1 cellular context compared by ENCODE assay signal in the genomic region with DNA sequence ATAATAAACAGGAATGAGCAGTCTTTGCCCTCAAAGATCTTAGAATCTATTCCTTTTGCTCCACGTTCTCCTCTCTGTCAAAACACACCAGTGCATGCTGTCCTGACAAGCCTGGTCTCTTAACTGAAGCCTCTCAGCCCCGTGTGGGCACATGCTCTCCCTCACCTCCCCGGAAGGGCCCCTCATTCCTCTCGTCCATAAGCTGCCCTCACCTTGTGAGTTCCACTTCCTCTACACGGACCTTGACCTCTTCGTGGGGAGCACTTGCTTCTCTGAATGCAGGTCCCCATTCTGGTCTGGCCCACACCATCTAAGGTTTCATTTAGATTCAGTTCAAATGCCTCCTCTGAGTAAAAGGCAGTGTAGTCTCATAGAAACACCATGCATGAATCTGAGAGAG.
TF ChIP-seq lines count a peak whose summit lies in the region.

No MANE protein-coding gene starts in this region.

TF ChIP-seq in GM12878, 131 proteins besides CTCF, POLR2A, EP300 and RAD21 (continued from another document and continues in another):
- TF ChIP-seq, protein P1, sequence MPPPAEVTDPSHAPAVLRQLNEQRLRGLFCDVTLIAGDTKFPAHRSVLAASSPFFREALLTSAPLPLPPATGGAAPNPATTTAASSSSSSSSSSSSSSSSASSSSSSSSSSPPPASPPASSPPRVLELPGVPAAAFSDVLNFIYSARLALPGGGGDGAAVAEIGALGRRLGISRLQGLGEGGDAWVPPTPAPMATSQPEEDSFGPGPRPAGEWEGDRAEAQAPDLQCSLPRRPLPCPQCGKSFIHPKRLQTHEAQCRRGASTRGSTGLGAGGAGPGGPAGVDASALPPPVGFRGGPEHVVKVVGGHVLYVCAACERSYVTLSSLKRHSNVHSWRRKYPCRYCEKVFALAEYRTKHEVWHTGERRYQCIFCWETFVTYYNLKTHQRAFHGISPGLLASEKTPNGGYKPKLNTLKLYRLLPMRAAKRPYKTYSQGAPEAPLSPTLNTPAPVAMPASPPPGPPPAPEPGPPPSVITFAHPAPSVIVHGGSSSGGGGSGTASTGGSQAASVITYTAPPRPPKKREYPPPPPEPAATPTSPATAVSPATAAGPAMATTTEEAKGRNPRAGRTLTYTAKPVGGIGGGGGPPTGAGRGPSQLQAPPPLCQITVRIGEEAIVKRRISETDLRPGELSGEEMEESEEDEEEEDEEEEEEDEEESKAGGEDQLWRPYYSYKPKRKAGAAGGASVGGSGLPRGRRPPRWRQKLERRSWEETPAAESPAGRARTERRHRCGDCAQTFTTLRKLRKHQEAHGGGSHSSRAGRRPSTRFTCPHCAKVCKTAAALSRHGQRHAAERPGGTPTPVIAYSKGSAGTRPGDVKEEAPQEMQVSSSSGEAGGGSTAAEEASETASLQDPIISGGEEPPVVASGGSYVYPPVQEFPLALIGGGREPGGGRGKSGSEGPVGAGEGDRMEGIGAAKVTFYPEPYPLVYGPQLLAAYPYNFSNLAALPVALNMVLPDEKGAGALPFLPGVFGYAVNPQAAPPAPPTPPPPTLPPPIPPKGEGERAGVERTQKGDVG (CRISPR knock-in tag; IDR thresholded peaks at IDR 0.05): no peak
- 0 out of 2 replicates have a peak, but pooled peaks have one; percentile 23 for TF ChIP-seq TARDBP (IDR thresholded peaks at IDR 0.05; ENCODE audit: borderline replicate concordance)
- TF ChIP-seq, protein P2, sequence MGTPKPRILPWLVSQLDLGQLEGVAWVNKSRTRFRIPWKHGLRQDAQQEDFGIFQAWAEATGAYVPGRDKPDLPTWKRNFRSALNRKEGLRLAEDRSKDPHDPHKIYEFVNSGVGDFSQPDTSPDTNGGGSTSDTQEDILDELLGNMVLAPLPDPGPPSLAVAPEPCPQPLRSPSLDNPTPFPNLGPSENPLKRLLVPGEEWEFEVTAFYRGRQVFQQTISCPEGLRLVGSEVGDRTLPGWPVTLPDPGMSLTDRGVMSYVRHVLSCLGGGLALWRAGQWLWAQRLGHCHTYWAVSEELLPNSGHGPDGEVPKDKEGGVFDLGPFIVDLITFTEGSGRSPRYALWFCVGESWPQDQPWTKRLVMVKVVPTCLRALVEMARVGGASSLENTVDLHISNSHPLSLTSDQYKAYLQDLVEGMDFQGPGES (IDR thresholded peaks at IDR 0.05): no peak
- TF ChIP-seq BACH1 (IDR thresholded peaks at IDR 0.05; ENCODE audit: borderline replicate concordance): no peak
- TF ChIP-seq RB1 (IDR thresholded peaks at IDR 0.05; ENCODE audit: borderline replicate concordance): no peak
- no peak; the same call in 1 of the 2 replicates for TF ChIP-seq PAX5 (IDR thresholded peaks at IDR 0.05; ENCODE audit: borderline replicate concordance, low read depth, low read length)
- no peak for TF ChIP-seq PML (IDR thresholded peaks at IDR 0.05; ENCODE audit: low read length)
- TF ChIP-seq CBX3 (IDR thresholded peaks at IDR 0.05; ENCODE audit: borderline replicate concordance, low read depth): no peak
- peak; percentile 19; the same call in 1 of the 3 replicates for TF ChIP-seq POU2F2 (IDR thresholded peaks at IDR 0.05; ENCODE audit: borderline replicate concordance, low read depth, low read length)
- TF ChIP-seq CREM (IDR thresholded peaks at IDR 0.05; ENCODE audit: low read depth): no peak
- no peak for TF ChIP-seq SMAD1 (IDR thresholded peaks at IDR 0.05; ENCODE audit: low read depth, partially characterized antibody)
- TF ChIP-seq, protein P3, sequence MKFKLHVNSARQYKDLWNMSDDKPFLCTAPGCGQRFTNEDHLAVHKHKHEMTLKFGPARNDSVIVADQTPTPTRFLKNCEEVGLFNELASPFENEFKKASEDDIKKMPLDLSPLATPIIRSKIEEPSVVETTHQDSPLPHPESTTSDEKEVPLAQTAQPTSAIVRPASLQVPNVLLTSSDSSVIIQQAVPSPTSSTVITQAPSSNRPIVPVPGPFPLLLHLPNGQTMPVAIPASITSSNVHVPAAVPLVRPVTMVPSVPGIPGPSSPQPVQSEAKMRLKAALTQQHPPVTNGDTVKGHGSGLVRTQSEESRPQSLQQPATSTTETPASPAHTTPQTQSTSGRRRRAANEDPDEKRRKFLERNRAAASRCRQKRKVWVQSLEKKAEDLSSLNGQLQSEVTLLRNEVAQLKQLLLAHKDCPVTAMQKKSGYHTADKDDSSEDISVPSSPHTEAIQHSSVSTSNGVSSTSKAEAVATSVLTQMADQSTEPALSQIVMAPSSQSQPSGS (IDR thresholded peaks at IDR 0.05; ENCODE audit: low read length): no peak
- no peak for TF ChIP-seq CBX5 (IDR thresholded peaks at IDR 0.05; ENCODE audit: low read depth)
- no peak for TF ChIP-seq EGR1 (IDR thresholded peaks at IDR 0.05; ENCODE audit: borderline replicate concordance in 1 of 2, low read depth in 2 of 2, low read length in 2 of 2)
- no peak for TF ChIP-seq JUNB (IDR thresholded peaks at IDR 0.05)
- TF ChIP-seq, protein P4, sequence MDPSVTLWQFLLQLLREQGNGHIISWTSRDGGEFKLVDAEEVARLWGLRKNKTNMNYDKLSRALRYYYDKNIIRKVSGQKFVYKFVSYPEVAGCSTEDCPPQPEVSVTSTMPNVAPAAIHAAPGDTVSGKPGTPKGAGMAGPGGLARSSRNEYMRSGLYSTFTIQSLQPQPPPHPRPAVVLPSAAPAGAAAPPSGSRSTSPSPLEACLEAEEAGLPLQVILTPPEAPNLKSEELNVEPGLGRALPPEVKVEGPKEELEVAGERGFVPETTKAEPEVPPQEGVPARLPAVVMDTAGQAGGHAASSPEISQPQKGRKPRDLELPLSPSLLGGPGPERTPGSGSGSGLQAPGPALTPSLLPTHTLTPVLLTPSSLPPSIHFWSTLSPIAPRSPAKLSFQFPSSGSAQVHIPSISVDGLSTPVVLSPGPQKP (IDR thresholded peaks at IDR 0.05; ENCODE audit: low read depth, low read length): no peak
- no peak for TF ChIP-seq ZNF274 (IDR thresholded peaks at IDR 0.05; ENCODE audit: insufficient read depth, insufficient read length)
- TF ChIP-seq, protein P5, sequence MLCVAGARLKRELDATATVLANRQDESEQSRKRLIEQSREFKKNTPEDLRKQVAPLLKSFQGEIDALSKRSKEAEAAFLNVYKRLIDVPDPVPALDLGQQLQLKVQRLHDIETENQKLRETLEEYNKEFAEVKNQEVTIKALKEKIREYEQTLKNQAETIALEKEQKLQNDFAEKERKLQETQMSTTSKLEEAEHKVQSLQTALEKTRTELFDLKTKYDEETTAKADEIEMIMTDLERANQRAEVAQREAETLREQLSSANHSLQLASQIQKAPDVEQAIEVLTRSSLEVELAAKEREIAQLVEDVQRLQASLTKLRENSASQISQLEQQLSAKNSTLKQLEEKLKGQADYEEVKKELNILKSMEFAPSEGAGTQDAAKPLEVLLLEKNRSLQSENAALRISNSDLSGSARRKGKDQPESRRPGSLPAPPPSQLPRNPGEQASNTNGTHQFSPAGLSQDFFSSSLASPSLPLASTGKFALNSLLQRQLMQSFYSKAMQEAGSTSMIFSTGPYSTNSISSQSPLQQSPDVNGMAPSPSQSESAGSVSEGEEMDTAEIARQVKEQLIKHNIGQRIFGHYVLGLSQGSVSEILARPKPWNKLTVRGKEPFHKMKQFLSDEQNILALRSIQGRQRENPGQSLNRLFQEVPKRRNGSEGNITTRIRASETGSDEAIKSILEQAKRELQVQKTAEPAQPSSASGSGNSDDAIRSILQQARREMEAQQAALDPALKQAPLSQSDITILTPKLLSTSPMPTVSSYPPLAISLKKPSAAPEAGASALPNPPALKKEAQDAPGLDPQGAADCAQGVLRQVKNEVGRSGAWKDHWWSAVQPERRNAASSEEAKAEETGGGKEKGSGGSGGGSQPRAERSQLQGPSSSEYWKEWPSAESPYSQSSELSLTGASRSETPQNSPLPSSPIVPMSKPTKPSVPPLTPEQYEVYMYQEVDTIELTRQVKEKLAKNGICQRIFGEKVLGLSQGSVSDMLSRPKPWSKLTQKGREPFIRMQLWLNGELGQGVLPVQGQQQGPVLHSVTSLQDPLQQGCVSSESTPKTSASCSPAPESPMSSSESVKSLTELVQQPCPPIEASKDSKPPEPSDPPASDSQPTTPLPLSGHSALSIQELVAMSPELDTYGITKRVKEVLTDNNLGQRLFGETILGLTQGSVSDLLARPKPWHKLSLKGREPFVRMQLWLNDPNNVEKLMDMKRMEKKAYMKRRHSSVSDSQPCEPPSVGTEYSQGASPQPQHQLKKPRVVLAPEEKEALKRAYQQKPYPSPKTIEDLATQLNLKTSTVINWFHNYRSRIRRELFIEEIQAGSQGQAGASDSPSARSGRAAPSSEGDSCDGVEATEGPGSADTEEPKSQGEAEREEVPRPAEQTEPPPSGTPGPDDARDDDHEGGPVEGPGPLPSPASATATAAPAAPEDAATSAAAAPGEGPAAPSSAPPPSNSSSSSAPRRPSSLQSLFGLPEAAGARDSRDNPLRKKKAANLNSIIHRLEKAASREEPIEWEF (IDR thresholded peaks at IDR 0.05; ENCODE audit: insufficient replicate concordance, low read depth, low read length): no peak
- TF ChIP-seq KAT2A (conservative IDR thresholded peaks at IDR 0.05; ENCODE audit: control insufficient read depth, low read depth, low read length): no peak
- peak; percentile 37; the same call in 1 of the 2 replicates for TF ChIP-seq GATAD2B (conservative IDR thresholded peaks at IDR 0.05; ENCODE audit: low read depth)
- peak; percentile 18 for TF ChIP-seq MEF2B (IDR thresholded peaks at IDR 0.05; ENCODE audit: partially characterized antibody, poor library complexity, severe bottlenecking)
- TF ChIP-seq NFXL1 (IDR thresholded peaks at IDR 0.05; ENCODE audit: borderline replicate concordance): no peak
- TF ChIP-seq CREB1 (IDR thresholded peaks at IDR 0.05; ENCODE audit: low read depth): no peak
- TF ChIP-seq, protein P6, sequence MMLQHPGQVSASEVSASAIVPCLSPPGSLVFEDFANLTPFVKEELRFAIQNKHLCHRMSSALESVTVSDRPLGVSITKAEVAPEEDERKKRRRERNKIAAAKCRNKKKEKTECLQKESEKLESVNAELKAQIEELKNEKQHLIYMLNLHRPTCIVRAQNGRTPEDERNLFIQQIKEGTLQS (IDR thresholded peaks at IDR 0.05; ENCODE audit: borderline replicate concordance, extremely low read depth, low read depth, low read length): no peak
- TF ChIP-seq SMC3 (IDR thresholded peaks at IDR 0.05; ENCODE audit: borderline replicate concordance, low read length): peak; percentile 16; the same call in 1 of the 2 replicates
- TF ChIP-seq TBL1XR1 (IDR thresholded peaks at IDR 0.05; ENCODE audit: low read depth, low read length): no peak
- TF ChIP-seq SPI1 (IDR thresholded peaks at IDR 0.05; ENCODE audit: borderline replicate concordance, insufficient read depth, low read depth, low read length): peak; percentile 88
- TF ChIP-seq ZNF217 (IDR thresholded peaks at IDR 0.05): no peak
- TF ChIP-seq SMAD5 (IDR thresholded peaks at IDR 0.05; ENCODE audit: low read depth): no peak
- TF ChIP-seq, protein P7, sequence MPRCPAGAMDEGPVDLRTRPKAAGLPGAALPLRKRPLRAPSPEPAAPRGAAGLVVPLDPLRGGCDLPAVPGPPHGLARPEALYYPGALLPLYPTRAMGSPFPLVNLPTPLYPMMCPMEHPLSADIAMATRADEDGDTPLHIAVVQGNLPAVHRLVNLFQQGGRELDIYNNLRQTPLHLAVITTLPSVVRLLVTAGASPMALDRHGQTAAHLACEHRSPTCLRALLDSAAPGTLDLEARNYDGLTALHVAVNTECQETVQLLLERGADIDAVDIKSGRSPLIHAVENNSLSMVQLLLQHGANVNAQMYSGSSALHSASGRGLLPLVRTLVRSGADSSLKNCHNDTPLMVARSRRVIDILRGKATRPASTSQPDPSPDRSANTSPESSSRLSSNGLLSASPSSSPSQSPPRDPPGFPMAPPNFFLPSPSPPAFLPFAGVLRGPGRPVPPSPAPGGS (IDR thresholded peaks at IDR 0.05; ENCODE audit: borderline replicate concordance, insufficient read depth, low read depth, low read length, poor library complexity, severe bottlenecking): no peak
- TF ChIP-seq, protein P8, sequence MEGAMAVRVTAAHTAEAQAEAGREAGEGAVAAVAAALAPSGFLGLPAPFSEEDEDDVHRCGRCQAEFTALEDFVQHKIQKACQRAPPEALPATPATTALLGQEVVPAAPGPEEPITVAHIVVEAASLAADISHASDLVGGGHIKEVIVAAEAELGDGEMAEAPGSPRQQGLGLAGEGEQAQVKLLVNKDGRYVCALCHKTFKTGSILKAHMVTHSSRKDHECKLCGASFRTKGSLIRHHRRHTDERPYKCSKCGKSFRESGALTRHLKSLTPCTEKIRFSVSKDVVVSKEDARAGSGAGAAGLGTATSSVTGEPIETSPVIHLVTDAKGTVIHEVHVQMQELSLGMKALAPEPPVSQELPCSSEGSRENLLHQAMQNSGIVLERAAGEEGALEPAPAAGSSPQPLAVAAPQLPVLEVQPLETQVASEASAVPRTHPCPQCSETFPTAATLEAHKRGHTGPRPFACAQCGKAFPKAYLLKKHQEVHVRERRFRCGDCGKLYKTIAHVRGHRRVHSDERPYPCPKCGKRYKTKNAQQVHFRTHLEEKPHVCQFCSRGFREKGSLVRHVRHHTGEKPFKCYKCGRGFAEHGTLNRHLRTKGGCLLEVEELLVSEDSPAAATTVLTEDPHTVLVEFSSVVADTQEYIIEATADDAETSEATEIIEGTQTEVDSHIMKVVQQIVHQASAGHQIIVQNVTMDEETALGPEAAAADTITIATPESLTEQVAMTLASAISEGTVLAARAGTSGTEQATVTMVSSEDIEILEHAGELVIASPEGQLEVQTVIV (IDR thresholded peaks at IDR 0.05; ENCODE audit: borderline replicate concordance, partially characterized antibody): no peak
- TF ChIP-seq TCF7 (IDR thresholded peaks at IDR 0.05; ENCODE audit: borderline replicate concordance): no peak
- TF ChIP-seq RUNX3 (IDR thresholded peaks at IDR 0.05; ENCODE audit: low read length): no peak
- TF ChIP-seq, protein P9, sequence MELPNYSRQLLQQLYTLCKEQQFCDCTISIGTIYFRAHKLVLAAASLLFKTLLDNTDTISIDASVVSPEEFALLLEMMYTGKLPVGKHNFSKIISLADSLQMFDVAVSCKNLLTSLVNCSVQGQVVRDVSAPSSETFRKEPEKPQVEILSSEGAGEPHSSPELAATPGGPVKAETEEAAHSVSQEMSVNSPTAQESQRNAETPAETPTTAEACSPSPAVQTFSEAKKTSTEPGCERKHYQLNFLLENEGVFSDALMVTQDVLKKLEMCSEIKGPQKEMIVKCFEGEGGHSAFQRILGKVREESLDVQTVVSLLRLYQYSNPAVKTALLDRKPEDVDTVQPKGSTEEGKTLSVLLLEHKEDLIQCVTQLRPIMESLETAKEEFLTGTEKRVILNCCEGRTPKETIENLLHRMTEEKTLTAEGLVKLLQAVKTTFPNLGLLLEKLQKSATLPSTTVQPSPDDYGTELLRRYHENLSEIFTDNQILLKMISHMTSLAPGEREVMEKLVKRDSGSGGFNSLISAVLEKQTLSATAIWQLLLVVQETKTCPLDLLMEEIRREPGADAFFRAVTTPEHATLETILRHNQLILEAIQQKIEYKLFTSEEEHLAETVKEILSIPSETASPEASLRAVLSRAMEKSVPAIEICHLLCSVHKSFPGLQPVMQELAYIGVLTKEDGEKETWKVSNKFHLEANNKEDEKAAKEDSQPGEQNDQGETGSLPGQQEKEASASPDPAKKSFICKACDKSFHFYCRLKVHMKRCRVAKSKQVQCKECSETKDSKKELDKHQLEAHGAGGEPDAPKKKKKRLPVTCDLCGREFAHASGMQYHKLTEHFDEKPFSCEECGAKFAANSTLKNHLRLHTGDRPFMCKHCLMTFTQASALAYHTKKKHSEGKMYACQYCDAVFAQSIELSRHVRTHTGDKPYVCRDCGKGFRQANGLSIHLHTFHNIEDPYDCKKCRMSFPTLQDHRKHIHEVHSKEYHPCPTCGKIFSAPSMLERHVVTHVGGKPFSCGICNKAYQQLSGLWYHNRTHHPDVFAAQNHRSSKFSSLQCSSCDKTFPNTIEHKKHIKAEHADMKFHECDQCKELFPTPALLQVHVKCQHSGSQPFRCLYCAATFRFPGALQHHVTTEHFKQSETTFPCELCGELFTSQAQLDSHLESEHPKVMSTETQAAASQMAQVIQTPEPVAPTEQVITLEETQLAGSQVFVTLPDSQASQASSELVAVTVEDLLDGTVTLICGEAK (IDR thresholded peaks at IDR 0.05; ENCODE audit: borderline replicate concordance): no peak
- no peak for TF ChIP-seq PAX8 (IDR thresholded peaks at IDR 0.05)
- 0 out of 4 replicates have a peak, but pooled peaks of 1 of the 2 experiments have one; percentile 25 for TF ChIP-seq ETV6 (conservative IDR thresholded peaks at IDR 0.05 in 1 of 2, IDR thresholded peaks at IDR 0.05 in 1 of 2; ENCODE audit: borderline replicate concordance in 1 of 2, low read depth in 1 of 2)
